ENCODE assay signal across 1 cellular context in genomic region chr12:75784591-75784990, GRCh38.
TF ChIP-seq lines count a peak whose summit lies in the region.

No MANE protein-coding gene starts in this region.

TF ChIP-seq in HepG2, 621 proteins besides CTCF, POLR2A, EP300 and RAD21 (continued from another document and continues in another):
- TF ChIP-seq ARID5B (CRISPR knock-in tag; IDR thresholded peaks at IDR 0.05) (0 out of 2 replicates have a peak, but pooled peaks have one; percentile 31), ZSCAN31 (CRISPR knock-in tag; IDR thresholded peaks at IDR 0.05; ENCODE audit: low read depth) (no peak), ZNF850 (CRISPR knock-in tag; conservative IDR thresholded peaks at IDR 0.05) (no peak), CEBPG (CRISPR knock-in tag; IDR thresholded peaks at IDR 0.05) (peak; percentile 87), ZNF3 (CRISPR knock-in tag; IDR thresholded peaks at IDR 0.05) (no peak), ZNF687 (CRISPR knock-in tag; IDR thresholded peaks at IDR 0.05) (peak; percentile 22; the same call in 1 of the 2 replicates), ZNF12 (CRISPR knock-in tag; IDR thresholded peaks at IDR 0.05) (0 out of 2 replicates have a peak, but pooled peaks have one; percentile 27), TRIM24 (CRISPR knock-in tag; IDR thresholded peaks at IDR 0.05) (no peak), ZFP41 (CRISPR knock-in tag; IDR thresholded peaks at IDR 0.05; ENCODE audit: borderline replicate concordance) (no peak), CEBPB (IDR thresholded peaks at IDR 0.05; ENCODE audit: borderline replicate concordance, low read depth, low read length) (peak; percentile 94), KLF6 (CRISPR knock-in tag; IDR thresholded peaks at IDR 0.05) (no peak), SMAD3 (CRISPR knock-in tag; IDR thresholded peaks at IDR 0.05) (0 out of 2 replicates have a peak, but pooled peaks have one; percentile 31), ISL2 (CRISPR knock-in tag; IDR thresholded peaks at IDR 0.05) (no peak), BORCS8-MEF2B (CRISPR knock-in tag; IDR thresholded peaks at IDR 0.05) (no peak), ZFP36 (IDR thresholded peaks at IDR 0.05; ENCODE audit: borderline replicate concordance, low read depth, low read length, partially characterized antibody) (no peak), ADNP (CRISPR knock-in tag; IDR thresholded peaks at IDR 0.05) (no peak), SIX4 (CRISPR knock-in tag; IDR thresholded peaks at IDR 0.05) (no peak), SNAPC5 (CRISPR knock-in tag; IDR thresholded peaks at IDR 0.05; ENCODE audit: borderline replicate concordance) (no peak), SMC3 (IDR thresholded peaks at IDR 0.05; ENCODE audit: low read length) (peak; percentile 33), KDM6A (CRISPR knock-in tag; IDR thresholded peaks at IDR 0.05; ENCODE audit: low read depth) (no peak), ZBTB2 (CRISPR knock-in tag; IDR thresholded peaks at IDR 0.05; ENCODE audit: low read depth) (no peak), ETV5 (CRISPR knock-in tag; IDR thresholded peaks at IDR 0.05; ENCODE audit: borderline replicate concordance) (0 out of 2 replicates have a peak, but pooled peaks have one; percentile 18), ZC3H13 (CRISPR knock-in tag; IDR thresholded peaks at IDR 0.05) (no peak), ZNF512B (CRISPR knock-in tag; IDR thresholded peaks at IDR 0.05; ENCODE audit: borderline replicate concordance) (no peak), ZNF614 (CRISPR knock-in tag; IDR thresholded peaks at IDR 0.05; ENCODE audit: borderline replicate concordance) (peak; percentile 40; the same call in 1 of the 2 replicates), SALL1 (CRISPR knock-in tag; IDR thresholded peaks at IDR 0.05) (peak; percentile 46), SNRNP70 (IDR thresholded peaks at IDR 0.05; ENCODE audit: low read depth, low read length) (no peak), U2AF2 (IDR thresholded peaks at IDR 0.05; ENCODE audit: low read depth, low read length) (no peak), GATAD2A (CRISPR knock-in tag; IDR thresholded peaks at IDR 0.05) (peak; percentile 74), TFAP4 (IDR thresholded peaks at IDR 0.05; ENCODE audit: borderline replicate concordance, low read depth) (no peak), ZNF292 (CRISPR knock-in tag; IDR thresholded peaks at IDR 0.05; ENCODE audit: borderline replicate concordance, low read depth) (peak; percentile 87; the same call in 1 of the 2 replicates), TSC22D2 (CRISPR knock-in tag; IDR thresholded peaks at IDR 0.05; ENCODE audit: borderline replicate concordance) (no peak), POGZ (CRISPR knock-in tag; IDR thresholded peaks at IDR 0.05) (peak; percentile 44; the same call in 1 of the 2 replicates), ZNF644 (CRISPR knock-in tag; IDR thresholded peaks at IDR 0.05; ENCODE audit: low read depth) (peak; percentile 54; the same call in 1 of the 2 replicates), NR2F6 (IDR thresholded peaks at IDR 0.05) (no peak), NR2F6 (CRISPR knock-in tag; IDR thresholded peaks at IDR 0.05) (peak; percentile 14; the same call in 1 of the 2 replicates), ZNF678 (CRISPR knock-in tag; IDR thresholded peaks at IDR 0.05) (no peak), ZNF839 (CRISPR knock-in tag; IDR thresholded peaks at IDR 0.05; ENCODE audit: borderline replicate concordance) (no peak), SAP130 (CRISPR knock-in tag; IDR thresholded peaks at IDR 0.05; ENCODE audit: low read depth) (0 out of 2 replicates have a peak, but pooled peaks have one; percentile 16), ZC3H4 (CRISPR knock-in tag; IDR thresholded peaks at IDR 0.05; ENCODE audit: borderline replicate concordance) (no peak), TCF7L2 (IDR thresholded peaks at IDR 0.05; ENCODE audit: low read depth, low read length) (no peak), ZNF704 (CRISPR knock-in tag; IDR thresholded peaks at IDR 0.05; ENCODE audit: borderline replicate concordance) (no peak), ARNT (IDR thresholded peaks at IDR 0.05) (no peak), SOX5 (CRISPR knock-in tag; IDR thresholded peaks at IDR 0.05; ENCODE audit: borderline replicate concordance) (0 out of 2 replicates have a peak, but pooled peaks have one; percentile 26), USF2 (IDR thresholded peaks at IDR 0.05; ENCODE audit: low read depth, low read length) (no peak), USF2 (CRISPR knock-in tag; IDR thresholded peaks at IDR 0.05; ENCODE audit: borderline replicate concordance) (no peak), FOSL2 (CRISPR knock-in tag; IDR thresholded peaks at IDR 0.05) (peak; percentile 21; the same call in 1 of the 2 replicates), PAWR (CRISPR knock-in tag; IDR thresholded peaks at IDR 0.05; ENCODE audit: borderline replicate concordance) (no peak), FOXA1 (IDR thresholded peaks at IDR 0.05) (no peak), FOXA1 (CRISPR knock-in tag; IDR thresholded peaks at IDR 0.05) (peak; percentile 70), ZNF766 (CRISPR knock-in tag; IDR thresholded peaks at IDR 0.05; ENCODE audit: borderline replicate concordance) (no peak), KDM5A (IDR thresholded peaks at IDR 0.05; ENCODE audit: borderline replicate concordance, low read length) (no peak), BCL6 (CRISPR knock-in tag; IDR thresholded peaks at IDR 0.05) (no peak), HDAC2 (CRISPR knock-in tag; IDR thresholded peaks at IDR 0.05) (0 out of 2 replicates have a peak, but pooled peaks have one; percentile 37), TEAD3 (CRISPR knock-in tag; optimal IDR thresholded peaks at IDR 0.05; ENCODE audit: borderline replicate concordance) (peak; percentile 11), ZNF577 (CRISPR knock-in tag; IDR thresholded peaks at IDR 0.05; ENCODE audit: borderline replicate concordance, low read depth) (no peak), FOXO1 (CRISPR knock-in tag; IDR thresholded peaks at IDR 0.05) (peak; percentile 71)
